Comparison of ENCODE assay signal across 1 cellular context in genomic region chr6:8958894-8959511, GRCh38.
A peak's percentile ranks its signal among the peaks of the same experiment; 100 is the strongest.
TF ChIP-seq lines count a peak whose summit lies in the region.

No MANE protein-coding gene starts in this region.

TF ChIP-seq in HEK293, 187 proteins besides CTCF, POLR2A, EP300 and RAD21 (continued from another document):
- TF ChIP-seq ZNF449 (tag by site-specific recombination; IDR thresholded peaks at IDR 0.05) = no peak
- peak; percentile 55; the same call in 1 of the 2 replicates for TF ChIP-seq HOXD13 (CRISPR knock-in tag; IDR thresholded peaks at IDR 0.05; ENCODE audit: borderline replicate concordance)
- TF ChIP-seq, protein P1, sequence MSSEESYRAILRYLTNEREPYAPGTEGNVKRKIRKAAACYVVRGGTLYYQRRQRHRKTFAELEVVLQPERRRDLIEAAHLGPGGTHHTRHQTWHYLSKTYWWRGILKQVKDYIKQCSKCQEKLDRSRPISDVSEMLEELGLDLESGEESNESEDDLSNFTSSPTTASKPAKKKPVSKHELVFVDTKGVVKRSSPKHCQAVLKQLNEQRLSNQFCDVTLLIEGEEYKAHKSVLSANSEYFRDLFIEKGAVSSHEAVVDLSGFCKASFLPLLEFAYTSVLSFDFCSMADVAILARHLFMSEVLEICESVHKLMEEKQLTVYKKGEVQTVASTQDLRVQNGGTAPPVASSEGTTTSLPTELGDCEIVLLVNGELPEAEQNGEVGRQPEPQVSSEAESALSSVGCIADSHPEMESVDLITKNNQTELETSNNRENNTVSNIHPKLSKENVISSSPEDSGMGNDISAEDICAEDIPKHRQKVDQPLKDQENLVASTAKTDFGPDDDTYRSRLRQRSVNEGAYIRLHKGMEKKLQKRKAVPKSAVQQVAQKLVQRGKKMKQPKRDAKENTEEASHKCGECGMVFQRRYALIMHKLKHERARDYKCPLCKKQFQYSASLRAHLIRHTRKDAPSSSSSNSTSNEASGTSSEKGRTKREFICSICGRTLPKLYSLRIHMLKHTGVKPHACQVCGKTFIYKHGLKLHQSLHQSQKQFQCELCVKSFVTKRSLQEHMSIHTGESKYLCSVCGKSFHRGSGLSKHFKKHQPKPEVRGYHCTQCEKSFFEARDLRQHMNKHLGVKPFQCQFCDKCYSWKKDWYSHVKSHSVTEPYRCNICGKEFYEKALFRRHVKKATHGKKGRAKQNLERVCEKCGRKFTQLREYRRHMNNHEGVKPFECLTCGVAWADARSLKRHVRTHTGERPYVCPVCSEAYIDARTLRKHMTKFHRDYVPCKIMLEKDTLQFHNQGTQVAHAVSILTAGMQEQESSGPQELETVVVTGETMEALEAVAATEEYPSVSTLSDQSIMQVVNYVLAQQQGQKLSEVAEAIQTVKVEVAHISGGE (tag by site-specific recombination; conservative IDR thresholded peaks at IDR 0.05; ENCODE audit: low read depth) = no peak
- peak; percentile 82 for TF ChIP-seq TCF7L2 (IDR thresholded peaks at IDR 0.05; ENCODE audit: borderline replicate concordance, low read depth, low read length)
- TF ChIP-seq OSR2 (tag by site-specific recombination; IDR thresholded peaks at IDR 0.05) = no peak
- no peak for TF ChIP-seq ZNF677 (tag by site-specific recombination; IDR thresholded peaks at IDR 0.05)
- no peak for TF ChIP-seq WT1 (tag by site-specific recombination; IDR thresholded peaks at IDR 0.05)
- TF ChIP-seq FEZF1 (tag by site-specific recombination; IDR thresholded peaks at IDR 0.05) = peak; percentile 22; the same call in 1 of the 2 replicates
- no peak for TF ChIP-seq SALL2 (tag by site-specific recombination; IDR thresholded peaks at IDR 0.05; ENCODE audit: borderline replicate concordance)
- no peak for TF ChIP-seq REPIN1 (tag by site-specific recombination; IDR thresholded peaks at IDR 0.05; ENCODE audit: low read depth)
